Comparison of ENCODE assay signal across 9 cellular contexts in the genomic region with DNA sequence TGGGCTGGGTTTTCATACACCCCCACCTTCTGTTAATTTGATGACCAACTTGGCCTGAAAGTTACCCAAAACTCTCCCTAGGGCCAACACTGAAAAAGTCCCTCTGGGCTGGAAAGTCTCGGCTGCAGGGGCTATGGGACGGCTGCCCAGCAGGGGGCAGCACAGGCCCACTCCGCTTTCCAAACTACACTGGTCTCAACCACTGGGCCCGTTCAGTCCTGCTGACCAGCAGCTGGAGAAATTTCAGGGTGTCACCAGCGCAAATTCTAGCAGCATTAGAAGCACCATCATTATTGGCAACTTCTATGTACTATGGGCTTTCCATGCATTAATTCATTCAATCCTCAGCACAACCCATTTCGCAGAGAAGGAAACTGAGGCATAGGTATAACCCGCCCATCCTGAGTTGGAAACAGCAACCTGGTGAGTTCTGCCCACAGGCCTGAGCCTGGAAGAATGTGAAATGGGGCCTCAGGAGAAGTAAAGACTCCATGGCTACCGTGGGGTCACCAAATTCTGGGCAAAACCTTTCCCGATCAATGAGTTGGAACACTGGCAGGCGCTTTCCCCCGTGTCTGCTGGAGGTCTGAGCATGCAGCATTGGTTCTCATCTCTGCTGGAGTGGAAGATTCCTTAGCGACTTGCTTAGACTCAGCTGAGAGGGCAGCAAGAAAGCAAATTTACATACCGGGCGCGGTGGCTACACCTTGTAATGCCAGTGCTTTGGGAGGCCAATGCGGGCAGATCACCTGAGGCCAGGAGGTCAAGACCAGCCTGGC. TPM values are rescaled to one million over a fixed set of nuclear protein-coding genes. Genes with fewer than 3 reads are reported as not detected.
DNase-seq lines count a peak whose midpoint lies in the region; ATAC-seq and TF ChIP-seq lines count a peak whose summit lies in the region.
"Had no signal": no experiment of that assay in that cellular context is flagged by ENCODE, and none has a peak within 500 bp of the region (broad histone marks: within the 10 kb centered on the region; RNA-seq: fewer than 3 reads in every experiment).

No MANE protein-coding gene starts in this region.

- peak; percentile 65 for ATAC-seq in CD8-positive, alpha-beta T cell
- ATAC-seq in GM19463 (IDR thresholded peaks at IDR 0.05; ENCODE audit: unreplicated experiment): peak; percentile 77
- peak; percentile 46 for ATAC-seq in activated CD8-positive, alpha-beta T cell treated with anti-CD3 and anti-CD28 coated beads, Interleukin-2, amount 10 ng/mL, durations not matched to agents 7 days and 5 days
- peak; percentile 72 to 85 for ATAC-seq in natural killer cell treated with Interleukin-12 subunit alpha and Interleukin-12 subunit beta and Interleukin-15 and Interleukin-18, amount 100 ng/mL, for 72 hours

- H3K4me3 Mint-ChIP-seq in CD8-positive, alpha-beta T cell: no peak overlapping the region
- H3K4me3 Mint-ChIP-seq in activated CD8-positive, alpha-beta T cell treated with anti-CD3 and anti-CD28 coated beads, Interleukin-2, amount 10 ng/mL, durations not matched to agents 7 days and 5 days: no peak overlapping the region
- H3K4me3 Mint-ChIP-seq in natural killer cell treated with Interleukin-12 subunit alpha and Interleukin-12 subunit beta and Interleukin-15 and Interleukin-18, amount 100 ng/mL, for 72 hours: no peak overlapping the region

- H3K9me3 Mint-ChIP-seq in CD8-positive, alpha-beta T cell: no peaks in the 10 kb centered on the region
- no peaks in the 10 kb centered on the region for H3K9me3 Mint-ChIP-seq in activated CD8-positive, alpha-beta T cell treated with anti-CD3 and anti-CD28 coated beads, Interleukin-2, amount 10 ng/mL, durations not matched to agents 7 days and 5 days (ENCODE audit: insufficient read depth)
- H3K9me3 Mint-ChIP-seq in natural killer cell treated with Interleukin-12 subunit alpha and Interleukin-12 subunit beta and Interleukin-15 and Interleukin-18, amount 100 ng/mL, for 72 hours: no peaks in the 10 kb centered on the region

- peaks cover 90% of the 10 kb centered on the region for H3K36me3 Mint-ChIP-seq in CD8-positive, alpha-beta T cell
- H3K36me3 Mint-ChIP-seq in activated CD8-positive, alpha-beta T cell treated with anti-CD3 and anti-CD28 coated beads, Interleukin-2, amount 10 ng/mL, durations not matched to agents 7 days and 5 days (ENCODE audit: low read depth): peaks cover 88% of the 10 kb centered on the region
- peaks cover 38% of the 10 kb centered on the region for H3K36me3 Mint-ChIP-seq in natural killer cell treated with Interleukin-12 subunit alpha and Interleukin-12 subunit beta and Interleukin-15 and Interleukin-18, amount 100 ng/mL, for 72 hours

- no peaks in the 10 kb centered on the region for H3K9me3 ChIP-seq in CD8-positive, alpha-beta T cell (ENCODE audit: low read length)
- H3K9me3 ChIP-seq in testis: no peaks in the 10 kb centered on the region

- H3K4me1 Mint-ChIP-seq in CD8-positive, alpha-beta T cell (ENCODE audit: low read depth): peaks cover 34% of the 10 kb centered on the region
- peaks cover 43% of the 10 kb centered on the region for H3K4me1 Mint-ChIP-seq in activated CD8-positive, alpha-beta T cell treated with anti-CD3 and anti-CD28 coated beads, Interleukin-2, amount 10 ng/mL, durations not matched to agents 7 days and 5 days (ENCODE audit: low read depth)
- H3K4me1 Mint-ChIP-seq in natural killer cell treated with Interleukin-12 subunit alpha and Interleukin-12 subunit beta and Interleukin-15 and Interleukin-18, amount 100 ng/mL, for 72 hours (ENCODE audit: low read depth in 2 of 2): peaks cover 27 to 44% of the 10 kb centered on the region in 2 donors

- no peaks in the 10 kb centered on the region for H3K4me1 ChIP-seq in CD8-positive, alpha-beta T cell (ENCODE audit: insufficient read depth, low read length)
- no peaks in the 10 kb centered on the region for H3K4me1 ChIP-seq in testis

- peak overlapping the region; percentile 45 for H3K27ac Mint-ChIP-seq in CD8-positive, alpha-beta T cell
- H3K27ac Mint-ChIP-seq in activated CD8-positive, alpha-beta T cell treated with anti-CD3 and anti-CD28 coated beads, Interleukin-2, amount 10 ng/mL, durations not matched to agents 7 days and 5 days: peak overlapping the region; percentile 43
- peak overlapping the region; percentile 62 to 84 for H3K27ac Mint-ChIP-seq in natural killer cell treated with Interleukin-12 subunit alpha and Interleukin-12 subunit beta and Interleukin-15 and Interleukin-18, amount 100 ng/mL, for 72 hours

- H3K27me3 Mint-ChIP-seq in CD8-positive, alpha-beta T cell (ENCODE audit: low read depth): no peaks in the 10 kb centered on the region
- no peaks in the 10 kb centered on the region for H3K27me3 Mint-ChIP-seq in activated CD8-positive, alpha-beta T cell treated with anti-CD3 and anti-CD28 coated beads, Interleukin-2, amount 10 ng/mL, durations not matched to agents 7 days and 5 days (ENCODE audit: low read depth)
- no peaks in the 10 kb centered on the region for H3K27me3 Mint-ChIP-seq in natural killer cell treated with Interleukin-12 subunit alpha and Interleukin-12 subunit beta and Interleukin-15 and Interleukin-18, amount 100 ng/mL, for 72 hours

- CTCF ChIA-PET in CD8-positive, alpha-beta T cell (lab: Charles Lee): interaction anchor here (0.6 to 5.3 kb wide), 20 partner anchors 12 to 314 kb away, joined by 3 to 44 read pairs (median 4); a partner anchor contains a TSS
- CTCF ChIA-PET in activated CD8-positive, alpha-beta T cell treated with anti-CD3 and anti-CD28 coated beads, Interleukin-2, amount 10 ng/mL, durations not matched to agents 7 days and 5 days (lab: Charles Lee): interaction anchor here (0.8 to 5.7 kb wide), 17 partner anchors 11 to 314 kb away, joined by 3 to 46 read pairs (median 4); a partner anchor contains a TSS

- DNase-seq in CD8-positive, alpha-beta T cell: peak; percentile 27 to 76 (median 49)
- DNase-seq in NAMALWA (ENCODE audit: low spot score) (peak; percentile 65), epithelial cell of esophagus (ENCODE audit: low read depth) (peak; percentile 44), testis (peak; percentile 69), NCI-H774 (lab: John Stamatoyannopoulos, UW) (no peak)
- peak; percentile 64 for DNase-seq in activated CD8-positive, alpha-beta T cell treated with anti-CD3 and anti-CD28 coated beads, Interleukin-2, amount 10 ng/mL, durations not matched to agents 7 days and 5 days
- DNase-seq in natural killer cell treated with Interleukin-12 subunit alpha and Interleukin-12 subunit beta and Interleukin-15 and Interleukin-18, amount 100 ng/mL, for 72 hours (ENCODE audit: low spot score): peak; percentile 76

- intact Hi-C loops in CD8-positive, alpha-beta T cell (cut with DNase I, micrococcal nuclease): loop anchor here (2.0 to 10.0 kb wide), 4 partner anchors 65 to 675 kb away; no protein-coding TSS in a partner anchor
- intact Hi-C loops in testis (cut with DNase I; ENCODE audit: low total_unique reads): no loop called here

- peaks cover 77% of the 10 kb centered on the region for H3K36me3 ChIP-seq in CD8-positive, alpha-beta T cell (ENCODE audit: insufficient read depth, low read length)
- H3K36me3 ChIP-seq in testis (ENCODE audit: low read depth, missing control alignments): no peaks in the 10 kb centered on the region

- H3K4me3 ChIP-seq in CD8-positive, alpha-beta T cell (ENCODE audit: low read depth, low read length): no peak overlapping the region
- H3K4me3 ChIP-seq in epithelial cell of esophagus (ENCODE audit: low read length) (no peak overlapping the region), testis (no peak overlapping the region)
- H3K4me3 ChIP-seq: SK-N-MC had no signal

- WGBS in testis, 2 donors: 83 to 84% methylated on average over 15 to 16 of the region's 16 CpGs

- POLR2A ChIA-PET in CD8-positive, alpha-beta T cell (lab: Charles Lee): interaction anchor here (1.2 to 7.2 kb wide), 7 partner anchors 17 to 53 kb away, joined by 3 to 54 read pairs (median 4); a partner anchor contains a TSS
- POLR2A ChIA-PET in activated CD8-positive, alpha-beta T cell treated with anti-CD3 and anti-CD28 coated beads, Interleukin-2, amount 10 ng/mL, durations not matched to agents 7 days and 5 days (lab: Charles Lee): interaction anchor here (1.7 kb wide), 1 partner anchor 46 kb away, joined by 7 read pairs; no protein-coding TSS in a partner anchor

- TF ChIP-seq POLR2A in testis (IDR thresholded peaks at IDR 0.05): no peak

- no peak overlapping the region for H3K27ac ChIP-seq in CD8-positive, alpha-beta T cell (ENCODE audit: low read depth, low read length)
- no peak overlapping the region for H3K27ac ChIP-seq in testis
- H3K27ac ChIP-seq: SK-N-MC had no signal

- TF ChIP-seq CTCF in CD8-positive, alpha-beta T cell (IDR thresholded peaks at IDR 0.05): peak; percentile 83
- TF ChIP-seq CTCF in epithelial cell of esophagus (IDR thresholded peaks at IDR 0.05; ENCODE audit: insufficient read depth, low read depth, low read length, missing control alignments) (peak; percentile 70), testis (IDR thresholded peaks at IDR 0.05) (peak; percentile 70 to 80 (median 77))

- no peaks in the 10 kb centered on the region for H3K27me3 ChIP-seq in CD8-positive, alpha-beta T cell (ENCODE audit: insufficient read depth, low read length)
- H3K27me3 ChIP-seq in testis: no peaks in the 10 kb centered on the region

RNA-seq across cellular contexts. Expression of a gene that starts 9.7 kb away (rescaled TPM):
- total RNA-seq in CD8-positive, alpha-beta T cell: not detected
- total RNA-seq in activated CD8-positive, alpha-beta T cell treated with anti-CD3 and anti-CD28 coated beads, Interleukin-2, amount 10 ng/mL, durations not matched to agents 7 days and 5 days: not detected
- total RNA-seq in natural killer cell treated with Interleukin-12 subunit alpha and Interleukin-12 subunit beta and Interleukin-15 and Interleukin-18, amount 100 ng/mL, for 72 hours: not detected
- total RNA-seq in testis: under 1 TPM in 1 of 2 donors, not detected in 1; 0.56 TPM
- 2.3 TPM for polyA plus RNA-seq in testis (ENCODE audit: insufficient read depth, low read depth, low replicate concordance)

RNA-seq across cellular contexts. Expression of a gene that starts 16.4 kb away (rescaled TPM):
- total RNA-seq in CD8-positive, alpha-beta T cell: not detected
- total RNA-seq in activated CD8-positive, alpha-beta T cell treated with anti-CD3 and anti-CD28 coated beads, Interleukin-2, amount 10 ng/mL, durations not matched to agents 7 days and 5 days: not detected
- total RNA-seq in natural killer cell treated with Interleukin-12 subunit alpha and Interleukin-12 subunit beta and Interleukin-15 and Interleukin-18, amount 100 ng/mL, for 72 hours: not detected
- total RNA-seq in testis: not detected
- 1.6 TPM for polyA plus RNA-seq in testis (ENCODE audit: insufficient read depth, low read depth, low replicate concordance)

RNA-seq across cellular contexts. Expression of a gene that starts 48.5 kb away (rescaled TPM):
- 100 to 1,000 TPM; 249 to 269 TPM for total RNA-seq in CD8-positive, alpha-beta T cell
- 100 to 1,000 TPM; 413 to 430 TPM for total RNA-seq in activated CD8-positive, alpha-beta T cell treated with anti-CD3 and anti-CD28 coated beads, Interleukin-2, amount 10 ng/mL, durations not matched to agents 7 days and 5 days
- 100 to 1,000 TPM; 332 to 469 TPM for total RNA-seq in natural killer cell treated with Interleukin-12 subunit alpha and Interleukin-12 subunit beta and Interleukin-15 and Interleukin-18, amount 100 ng/mL, for 72 hours
- total RNA-seq in testis: 10 to 100 TPM; 21.2 to 31.5 TPM
- 20.6 TPM for polyA plus RNA-seq in testis (ENCODE audit: insufficient read depth, low read depth, low replicate concordance)

Comparison
In these comparisons a context has a peak if more than half of its experiments do, and no peak if none do; other contexts are left out.
1. RNA of a gene that starts 48.5 kb away (total RNA-seq): 332 to 469 TPM in natural killer cell treated with Interleukin-12 subunit alpha and Interleukin-12 subunit beta and Interleukin-15 and Interleukin-18, amount 100 ng/mL, for 72 hours, 413 to 430 TPM in activated CD8-positive, alpha-beta T cell treated with anti-CD3 and anti-CD28 coated beads, Interleukin-2, amount 10 ng/mL, durations not matched to agents 7 days and 5 days and 249 to 269 TPM in CD8-positive, alpha-beta T cell; 21.2 to 31.5 TPM in testis; every median in the first group is over 4 times any median in the second.
2. Peak in every context shown above with its lines, with median percentiles within 50 percentile points of each other: ATAC-seq, H3K27ac Mint-ChIP-seq and CTCF ChIP-seq.